In genomic region chr1:46562498-46562897, GRCh38 we compare ENCODE assay signal across 39 cellular contexts. TPM values are rescaled to one million over a fixed set of nuclear protein-coding genes. Genes with fewer than 3 reads are reported as not detected.
"Had no signal": no experiment of that assay in that cellular context is flagged by ENCODE, and none has a peak within 500 bp of the region (broad histone marks: within the 10 kb centered on the region; RNA-seq: fewer than 3 reads in every experiment).

No MANE protein-coding gene starts in this region.

- H3K4me1 ChIP-seq: esophagus squamous epithelium, gastroesophageal sphincter had no signal

- H3K9me3 ChIP-seq: esophagus squamous epithelium, gastroesophageal sphincter had no signal

- DNase-seq: activated B cell treated with CpG ODN at 0.5 μM for 24 hours; activated CD4-positive, alpha-beta T cell treated with anti-CD3 and anti-CD28 coated beads for 48 hours; activated CD4-positive, alpha-beta T cell treated with anti-CD3 and anti-CD28 coated beads, Interleukin-2, amount 50 U/mL, for 1 hour; activated CD4-positive, alpha-beta T cell treated with anti-CD3 and anti-CD28 coated beads, Interleukin-2, amount 50 U/mL, for 48 hours; activated CD8-positive, alpha-beta memory T cell treated with anti-CD3 and anti-CD28 coated beads for 24 hours; activated CD8-positive, alpha-beta T cell treated with anti-CD3 and anti-CD28 coated beads for 36 hours; activated effector memory CD4-positive, alpha-beta T cell treated with Interleukin-2 at 50 U/mL for 16 hours; activated gamma-delta T cell treated with Interleukin-2 at 50 U/mL for 16 hours; activated naive CD4-positive, alpha-beta T cell treated with anti-CD3 and anti-CD28 coated beads, Interleukin-2, amount 50 U/mL, for 16 hours; activated naive CD4-positive, alpha-beta T cell treated with Interleukin-2 at 50 U/mL for 16 hours; activated T-cell treated with anti-CD3 and anti-CD28 coated beads, Interleukin-2, amount 50 U/mL, for 4 hours; amniotic stem cell; anterior cingulate cortex; brain microvascular endothelial cell; cortex of kidney; effector CD8-positive, alpha-beta T cell; esophagus squamous epithelium; foreskin melanocyte; T-cell; T-helper 17 cell; T1000; WERI-Rb-1 had no signal

- H3K4me1 Mint-ChIP-seq: activated B cell treated with CpG ODN at 0.5 μM for 24 hours; activated T-helper 17 cell treated with anti-CD3 and anti-CD28 coated beads, Interleukin-2, amount 50 U/mL, for 72 hours; T-cell; T-helper 17 cell had no signal

- H3K27me3 ChIP-seq: brain microvascular endothelial cell, esophagus squamous epithelium, gastroesophageal sphincter had no signal

- H3K9me3 Mint-ChIP-seq: activated B cell treated with CpG ODN at 0.5 μM for 24 hours; activated CD8-positive, alpha-beta T cell treated with anti-CD3 and anti-CD28 coated beads for 36 hours; activated T-cell treated with anti-CD3 and anti-CD28 coated beads, Interleukin-2, amount 50 U/mL, for 4 hours; activated T-helper 17 cell treated with anti-CD3 and anti-CD28 coated beads, Interleukin-2, amount 50 U/mL, for 72 hours; T-cell; T-helper 2 cell treated with Interferon-gamma antibody and Interleukin-4, amounts not matched to agents 5 μg/mL and 100 μg/mL, for 36 hours had no signal

- H3K27ac Mint-ChIP-seq: activated B cell treated with CpG ODN at 0.5 μM for 24 hours; activated CD8-positive, alpha-beta T cell treated with anti-CD3 and anti-CD28 coated beads for 36 hours; activated naive CD8-positive, alpha-beta T cell; activated T-helper 17 cell treated with anti-CD3 and anti-CD28 coated beads, Interleukin-2, amount 50 U/mL, for 72 hours; T-cell; T-helper 17 cell; T-helper 2 cell treated with Interferon-gamma antibody and Interleukin-4, amounts not matched to agents 5 μg/mL and 100 μg/mL, for 36 hours had no signal

- H3K36me3 ChIP-seq: brain microvascular endothelial cell had no signal

- ATAC-seq: activated CD4-positive, CD25-positive, alpha-beta regulatory T cell treated with anti-CD3 and anti-CD28 coated beads, Interleukin-2, amount 50 U/mL, for 24 hours; activated CD8-positive, alpha-beta T cell treated with anti-CD3 and anti-CD28 coated beads for 36 hours; activated T-cell treated with anti-CD3 and anti-CD28 coated beads, Interleukin-2, amount 50 U/mL, for 4 hours; activated T-helper 17 cell treated with anti-CD3 and anti-CD28 coated beads, Interleukin-2, amount 50 U/mL, for 72 hours; gastroesophageal sphincter; T-cell; T-helper 17 cell had no signal

- H3K27me3 Mint-ChIP-seq: activated B cell treated with CpG ODN at 0.5 μM for 24 hours; activated CD8-positive, alpha-beta T cell treated with anti-CD3 and anti-CD28 coated beads for 36 hours; activated naive CD8-positive, alpha-beta T cell; activated T-helper 17 cell treated with anti-CD3 and anti-CD28 coated beads, Interleukin-2, amount 50 U/mL, for 72 hours; T-cell; T-helper 17 cell had no signal

- H3K27ac ChIP-seq: brain microvascular endothelial cell, epithelial cell of prostate, esophagus squamous epithelium, gastroesophageal sphincter, WERI-Rb-1 had no signal

- H3K4me3 Mint-ChIP-seq: activated B cell treated with CpG ODN at 0.5 μM for 24 hours; activated CD8-positive, alpha-beta T cell treated with anti-CD3 and anti-CD28 coated beads for 36 hours; activated naive CD8-positive, alpha-beta T cell; activated T-cell treated with anti-CD3 and anti-CD28 coated beads, Interleukin-2, amount 50 U/mL, for 4 hours; activated T-helper 17 cell treated with anti-CD3 and anti-CD28 coated beads, Interleukin-2, amount 50 U/mL, for 72 hours; T-cell; T-helper 17 cell; T-helper 2 cell treated with Interferon-gamma antibody and Interleukin-4, amounts not matched to agents 5 μg/mL and 100 μg/mL, for 36 hours had no signal

- H3K4me3 ChIP-seq: esophagus squamous epithelium, gastroesophageal sphincter had no signal

RNA-seq across cellular contexts. Expression of gene KNCN, which starts 11.1 kb away (rescaled TPM):
- total RNA-seq: activated B cell treated with CpG ODN at 0.5 μM for 24 hours; activated CD8-positive, alpha-beta T cell treated with anti-CD3 and anti-CD28 coated beads for 36 hours; activated T-cell treated with anti-CD3 and anti-CD28 coated beads, Interleukin-2, amount 50 U/mL, for 4 hours; activated T-helper 17 cell treated with anti-CD3 and anti-CD28 coated beads, Interleukin-2, amount 50 U/mL, for 72 hours; astrocyte; bronchial epithelial cell; cardiac septum; chondrocyte; dermis microvascular lymphatic vessel endothelial cell; endothelial cell of umbilical vein; esophagus squamous epithelium; fibroblast of lung; fibroblast of villous mesenchyme; gastroesophageal sphincter; glomerular endothelial cell; T-helper 17 cell had no signal
- polyA plus RNA-seq: adipose tissue, endothelial cell of umbilical vein, esophagus, fibroblast of lung had no signal
